Comparison of ENCODE assay signal across 15 cellular contexts in the genomic region with DNA sequence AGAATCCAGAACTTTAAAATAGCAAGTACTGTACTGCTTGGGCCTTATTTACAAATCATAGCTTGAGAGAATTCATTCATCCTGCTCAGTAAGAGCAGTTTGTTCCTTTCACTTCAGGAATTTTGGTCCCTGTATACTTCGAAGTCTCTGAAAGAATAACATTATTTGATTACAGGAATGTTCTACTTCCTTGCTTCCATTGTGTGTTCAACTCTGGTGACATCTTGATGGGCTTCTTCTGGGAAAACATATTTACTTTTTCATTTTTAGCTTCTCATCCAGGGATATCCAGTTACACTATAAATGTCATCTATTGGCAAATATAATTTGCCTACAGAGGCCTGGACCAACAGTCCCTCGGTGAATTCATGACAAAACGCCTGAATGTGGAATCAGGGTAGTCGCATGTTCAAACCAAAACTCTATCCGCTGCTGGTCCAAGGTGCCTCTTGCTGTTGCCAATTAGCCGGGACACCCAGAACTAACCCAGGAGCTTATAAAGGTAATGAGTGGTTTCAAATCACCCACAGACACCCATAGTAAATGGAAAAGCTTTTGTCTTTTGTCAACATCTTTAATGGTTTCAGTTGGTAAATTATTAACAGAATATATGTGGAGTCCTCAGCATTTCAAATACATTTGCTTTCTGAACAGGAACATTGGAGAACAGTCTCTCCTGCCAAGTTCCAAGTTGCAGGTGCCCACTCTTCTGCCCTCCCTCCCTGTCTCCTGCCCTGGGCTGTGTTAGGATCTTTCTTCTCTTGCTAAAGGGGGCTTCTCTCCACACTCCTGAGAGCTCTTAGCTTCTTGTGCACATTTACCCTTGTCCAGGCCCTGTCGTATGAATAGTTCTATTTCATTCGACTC.
A peak's percentile ranks its signal among the peaks of the same experiment; 100 is the strongest.
DNase-seq lines count a peak whose midpoint lies in the region; ATAC-seq, FAIRE-seq and TF ChIP-seq lines count a peak whose summit lies in the region.
"Had no signal": no experiment of that assay in that cellular context is flagged by ENCODE, and none has a peak within 500 bp of the region (broad histone marks: within the 10 kb centered on the region; RNA-seq: fewer than 3 reads in every experiment).

No MANE protein-coding gene starts in this region.

- TF ChIP-seq CTCF in A549 (IDR thresholded peaks at IDR 0.05) (no peak), osteocyte (IDR thresholded peaks at IDR 0.05) (no peak)

- H3K36me3 ChIP-seq in SJSA1: no peaks in the 10 kb centered on the region

- DNase-seq in A549 (ENCODE audit: low read depth in 1 of 2, low spot score in 1 of 2): peak in 1 of 2 experiments; percentile 33
- peak in 1 of 2 experiments; percentile 30 for DNase-seq in SJSA1 (ENCODE audit: low read depth in 1 of 2, low spot score in 2 of 2)
- DNase-seq in glomerular visceral epithelial cell (ENCODE audit: extremely low spot score): peak; percentile 48
- no peak for DNase-seq in osteocyte (ENCODE audit: extremely low spot score, unreplicated experiment)
- DNase-seq in CD1c-positive myeloid dendritic cell (ENCODE audit: extremely low spot score): no peak
- DNase-seq in activated naive CD8-positive, alpha-beta T cell treated with anti-CD3 and anti-CD28 coated beads for 36 hours: no peak
- DNase-seq in stimulated activated CD4-positive, alpha-beta T cell treated with anti-CD3 and anti-CD28 coated beads, Interleukin-4, amount 100 ng/mL, for 1 hour: no peak
- DNase-seq in effector memory CD8-positive, alpha-beta T cell: no peak
- DNase-seq: activated CD4-positive, alpha-beta T cell treated with anti-CD3 and anti-CD28 coated beads, Interleukin-2, amount 10 ng/mL, durations not matched to agents 7 days and 5 days; amygdala; H7; Karpas-422; naive B cell; NCI-H187 treated with DMSO at 0.1 percent for 48 hours had no signal

- peaks cover 66% of the 10 kb centered on the region for H3K4me1 Mint-ChIP-seq in osteocyte (ENCODE audit: unreplicated experiment)
- H3K4me1 Mint-ChIP-seq in activated naive CD8-positive, alpha-beta T cell treated with anti-CD3 and anti-CD28 coated beads for 36 hours: peaks cover 25% of the 10 kb centered on the region
- peaks cover 40 to 51% of the 10 kb centered on the region in 2 donors for H3K4me1 Mint-ChIP-seq in effector memory CD8-positive, alpha-beta T cell (ENCODE audit: low read depth in 2 of 2)

- ATAC-seq in A549: peak in 1 of 2 experiments; percentile 15; a peak in 2 of 6 replicates
- no peak for ATAC-seq in effector memory CD8-positive, alpha-beta T cell (replicated peaks)

- TF ChIP-seq EP300 in A549 (IDR thresholded peaks at IDR 0.05): no peak

- H3K4me1 ChIP-seq in A549: peaks cover 54% of the 10 kb centered on the region
- H3K4me1 ChIP-seq in SJSA1 (replicated peaks): peaks cover 63% of the 10 kb centered on the region

- no peak for FAIRE-seq in A549 (lab: Jason Lieb, UNC)

- POLR2A ChIA-PET in A549 (lab: Yijun Ruan, JAX): interaction anchor here (0.6 kb wide), 1 partner anchor 864 kb away, joined by 3 read pairs; no protein-coding TSS in a partner anchor

- WGBS in A549 (ENCODE audit: missing lambda C conversion rate): 35% methylated on average over 8 of the region's 8 CpGs

- no peaks in the 10 kb centered on the region for H3K27me3 ChIP-seq in SJSA1 (replicated peaks)

- H3K9me3 ChIP-seq in A549 (no peaks in the 10 kb centered on the region), SJSA1 (replicated peaks) (no peaks in the 10 kb centered on the region)

- no peak for TF ChIP-seq POLR2A in A549 (IDR thresholded peaks at IDR 0.05; ENCODE audit: low read length)

- peak overlapping the region; percentile 65 to 68 for H3K27ac ChIP-seq in A549
- 0 out of 2 replicates have a peak overlapping the region, but pooled peaks have one; percentile 8 for H3K27ac ChIP-seq in SJSA1
- H3K27ac ChIP-seq: RWPE1 had no signal

- peak overlapping the region; percentile 91 for H3K27ac Mint-ChIP-seq in osteocyte (ENCODE audit: unreplicated experiment)
- H3K27ac Mint-ChIP-seq in activated naive CD8-positive, alpha-beta T cell treated with anti-CD3 and anti-CD28 coated beads for 36 hours: no peak overlapping the region
- no peak overlapping the region for H3K27ac Mint-ChIP-seq in effector memory CD8-positive, alpha-beta T cell
- H3K27ac Mint-ChIP-seq: activated CD4-positive, alpha-beta T cell treated with anti-CD3 and anti-CD28 coated beads, Interleukin-2, amount 10 ng/mL, durations not matched to agents 7 days and 5 days; naive B cell had no signal

- no peak for TF ChIP-seq RAD21 in A549 (conservative IDR thresholded peaks at IDR 0.05 in 1 of 2, IDR thresholded peaks at IDR 0.05 in 1 of 2)

- no peak overlapping the region for H3K4me3 Mint-ChIP-seq in osteocyte (ENCODE audit: unreplicated experiment)
- H3K4me3 Mint-ChIP-seq in activated naive CD8-positive, alpha-beta T cell treated with anti-CD3 and anti-CD28 coated beads for 36 hours: no peak overlapping the region
- no peak overlapping the region for H3K4me3 Mint-ChIP-seq in effector memory CD8-positive, alpha-beta T cell
- H3K4me3 Mint-ChIP-seq: activated CD4-positive, alpha-beta T cell treated with anti-CD3 and anti-CD28 coated beads, Interleukin-2, amount 10 ng/mL, durations not matched to agents 7 days and 5 days; naive B cell had no signal

- no peaks in the 10 kb centered on the region for H3K36me3 Mint-ChIP-seq in osteocyte (ENCODE audit: unreplicated experiment)
- H3K36me3 Mint-ChIP-seq in activated naive CD8-positive, alpha-beta T cell treated with anti-CD3 and anti-CD28 coated beads for 36 hours: no peaks in the 10 kb centered on the region
- H3K36me3 Mint-ChIP-seq in effector memory CD8-positive, alpha-beta T cell (ENCODE audit: insufficient read depth): no peaks in the 10 kb centered on the region
- H3K36me3 Mint-ChIP-seq: naive B cell had no signal

- H3K4me2 ChIP-seq in A549: peak overlapping the region; percentile 72

- H3K27me3 Mint-ChIP-seq in osteocyte (ENCODE audit: unreplicated experiment): no peaks in the 10 kb centered on the region
- no peaks in the 10 kb centered on the region for H3K27me3 Mint-ChIP-seq in activated naive CD8-positive, alpha-beta T cell treated with anti-CD3 and anti-CD28 coated beads for 36 hours
- H3K27me3 Mint-ChIP-seq in effector memory CD8-positive, alpha-beta T cell: no peaks in the 10 kb centered on the region
- H3K27me3 Mint-ChIP-seq: activated CD4-positive, alpha-beta T cell treated with anti-CD3 and anti-CD28 coated beads, Interleukin-2, amount 10 ng/mL, durations not matched to agents 7 days and 5 days; naive B cell had no signal

- CTCF ChIA-PET in A549 (lab: Yijun Ruan, JAX): interaction anchor here (1.0 kb wide), 1 partner anchor 167 kb away, joined by 3 read pairs; no protein-coding TSS in a partner anchor

- no peak overlapping the region for H3K4me3 ChIP-seq in A549
- no peak overlapping the region for H3K4me3 ChIP-seq in SJSA1

- no peaks in the 10 kb centered on the region for H3K9me3 Mint-ChIP-seq in osteocyte (ENCODE audit: unreplicated experiment)
- H3K9me3 Mint-ChIP-seq in activated naive CD8-positive, alpha-beta T cell treated with anti-CD3 and anti-CD28 coated beads for 36 hours: no peaks in the 10 kb centered on the region
- no peaks in the 10 kb centered on the region for H3K9me3 Mint-ChIP-seq in effector memory CD8-positive, alpha-beta T cell
- H3K9me3 Mint-ChIP-seq: naive B cell had no signal

TF ChIP-seq in A549, 52 proteins besides CTCF, POLR2A, EP300 and RAD21:
- TF ChIP-seq NPAS2 (CRISPR knock-in tag; IDR thresholded peaks at IDR 0.05; ENCODE audit: borderline replicate concordance) (no peak), HOXB5 (CRISPR knock-in tag; IDR thresholded peaks at IDR 0.05) (no peak), CEBPB (IDR thresholded peaks at IDR 0.05) (no peak), NR3C1 (IDR thresholded peaks at IDR 0.05) (no peak), ZC3H11A (IDR thresholded peaks at IDR 0.05) (no peak), POLR2AphosphoS2 (conservative IDR thresholded peaks at IDR 0.05; ENCODE audit: low read length) (no peak), ATOH8 (CRISPR knock-in tag; IDR thresholded peaks at IDR 0.05; ENCODE audit: low read depth) (no peak), RCOR1 (IDR thresholded peaks at IDR 0.05; ENCODE audit: low read depth, low read length) (no peak), MAX (IDR thresholded peaks at IDR 0.05) (no peak), CHD2 (IDR thresholded peaks at IDR 0.05; ENCODE audit: low read length, partially characterized antibody) (no peak)
- TF ChIP-seq, protein P1, sequence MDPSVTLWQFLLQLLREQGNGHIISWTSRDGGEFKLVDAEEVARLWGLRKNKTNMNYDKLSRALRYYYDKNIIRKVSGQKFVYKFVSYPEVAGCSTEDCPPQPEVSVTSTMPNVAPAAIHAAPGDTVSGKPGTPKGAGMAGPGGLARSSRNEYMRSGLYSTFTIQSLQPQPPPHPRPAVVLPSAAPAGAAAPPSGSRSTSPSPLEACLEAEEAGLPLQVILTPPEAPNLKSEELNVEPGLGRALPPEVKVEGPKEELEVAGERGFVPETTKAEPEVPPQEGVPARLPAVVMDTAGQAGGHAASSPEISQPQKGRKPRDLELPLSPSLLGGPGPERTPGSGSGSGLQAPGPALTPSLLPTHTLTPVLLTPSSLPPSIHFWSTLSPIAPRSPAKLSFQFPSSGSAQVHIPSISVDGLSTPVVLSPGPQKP (IDR thresholded peaks at IDR 0.05; ENCODE audit: low read depth, low read length): no peak
